Comparison of ENCODE assay signal across 9 cellular contexts in genomic region chr20:54005524-54005923, GRCh38.
"Had no signal": no experiment of that assay in that cellular context is flagged by ENCODE, and none has a peak within 500 bp of the region (broad histone marks: within the 10 kb centered on the region; RNA-seq: fewer than 3 reads in every experiment).

No MANE protein-coding gene starts in this region.

- ATAC-seq: GM23338, K562 had no signal

- H3K27ac ChIP-seq: HL-60 had no signal

- H3K4me2 ChIP-seq: GM23338 had no signal

- FAIRE-seq: H1, H54, K562 had no signal

- H2AFZ ChIP-seq: GM23338 had no signal

- DNase-seq: H9, HCEC 1CT, IMR-90, KG1 had no signal

- H3K4me3 ChIP-seq: GM23338, K562 had no signal
